ENCODE assay signal across 15 cellular contexts in genomic region chr5:31361234-31361633, GRCh38.
A peak's percentile ranks its signal among the peaks of the same experiment; 100 is the strongest.
DNase-seq lines count a peak whose midpoint lies in the region; ATAC-seq, FAIRE-seq and TF ChIP-seq lines count a peak whose summit lies in the region.
"Had no signal": no experiment of that assay in that cellular context is flagged by ENCODE, and none has a peak within 500 bp of the region (broad histone marks: within the 10 kb centered on the region; RNA-seq: fewer than 3 reads in every experiment).

No MANE protein-coding gene starts in this region.

- peak; percentile 38 for FAIRE-seq in H54 (lab: Jason Lieb, UNC)

- H3K4me3 ChIP-seq in AG04450 (ENCODE audit: low read depth, low read length), result no peak overlapping the region
- H3K4me3 ChIP-seq: left lung, uterus had no signal

- no peak for TF ChIP-seq POLR2A in H54 (IDR thresholded peaks at IDR 0.05; ENCODE audit: low read depth, low read length)

- H3K9me3 ChIP-seq in AG04450 (ENCODE audit: control insufficient read depth, insufficient read depth, low read length), result no peaks in the 10 kb centered on the region; the same call in 1 of the 2 replicates
- H3K9me3 ChIP-seq: uterus had no signal

- peak overlapping the region; percentile 77 for H3K27ac ChIP-seq in AG04450 (ENCODE audit: low read depth, low read length)
- H3K27ac ChIP-seq: left lung, uterus had no signal

- TF ChIP-seq CTCF in AG04450 (IDR thresholded peaks at IDR 0.05; ENCODE audit: low read depth, low read length), result no peak

- ATAC-seq in HG03045 (IDR thresholded peaks at IDR 0.05; ENCODE audit: unreplicated experiment), result no peak
- ATAC-seq: left lung had no signal

- POLR2A ChIA-PET in AG04450 (lab: Yijun Ruan, JAX), result no interaction called here

- DNase-seq in AG04450 (ENCODE audit: low read depth, low spot score) (no peak), H54 (ENCODE audit: insufficient read length, low spot score) (peak; percentile 20), astrocyte of the hippocampus (ENCODE audit: low read depth, low spot score) (peak; percentile 20), iris pigment epithelial cell (ENCODE audit: low read depth) (peak; percentile 87), NCI-H2029 (lab: John Stamatoyannopoulos, UW) (no peak), cerebellar nuclear complex (lab: John Stamatoyannopoulos, UW) (no peak)
- DNase-seq in activated naive CD4-positive, alpha-beta T cell treated with Interleukin-2 at 50 U/mL for 16 hours, result no peak
- DNase-seq: activated CD4-positive, alpha-beta T cell treated with anti-CD3 and anti-CD28 coated beads, Interleukin-2, amount 50 U/mL, for 4 hours; activated gamma-delta T cell; KG1; left lung; NCI-H2029 treated with DMSO at 0.1 percent for 48 hours; nucleus accumbens had no signal

- CTCF ChIA-PET in AG04450 (lab: Charles Lee), result no interaction called here

- no peaks in the 10 kb centered on the region for H3K27me3 ChIP-seq in AG04450 (ENCODE audit: control insufficient read depth, insufficient read depth, low read length)
- H3K27me3 ChIP-seq: left lung, uterus had no signal

Comparison
In these comparisons a context has a peak if more than half of its experiments do, and no peak if none do; other contexts are left out.
1. DNase-seq: peak in H54 (single experiment), astrocyte of the hippocampus (single experiment) and iris pigment epithelial cell (single experiment); none in AG04450 (single experiment), NCI-H2029 (single experiment), cerebellar nuclear complex (0 of 2) and activated naive CD4-positive, alpha-beta T cell treated with Interleukin-2 at 50 U/mL for 16 hours (single experiment).